In the genomic region with DNA sequence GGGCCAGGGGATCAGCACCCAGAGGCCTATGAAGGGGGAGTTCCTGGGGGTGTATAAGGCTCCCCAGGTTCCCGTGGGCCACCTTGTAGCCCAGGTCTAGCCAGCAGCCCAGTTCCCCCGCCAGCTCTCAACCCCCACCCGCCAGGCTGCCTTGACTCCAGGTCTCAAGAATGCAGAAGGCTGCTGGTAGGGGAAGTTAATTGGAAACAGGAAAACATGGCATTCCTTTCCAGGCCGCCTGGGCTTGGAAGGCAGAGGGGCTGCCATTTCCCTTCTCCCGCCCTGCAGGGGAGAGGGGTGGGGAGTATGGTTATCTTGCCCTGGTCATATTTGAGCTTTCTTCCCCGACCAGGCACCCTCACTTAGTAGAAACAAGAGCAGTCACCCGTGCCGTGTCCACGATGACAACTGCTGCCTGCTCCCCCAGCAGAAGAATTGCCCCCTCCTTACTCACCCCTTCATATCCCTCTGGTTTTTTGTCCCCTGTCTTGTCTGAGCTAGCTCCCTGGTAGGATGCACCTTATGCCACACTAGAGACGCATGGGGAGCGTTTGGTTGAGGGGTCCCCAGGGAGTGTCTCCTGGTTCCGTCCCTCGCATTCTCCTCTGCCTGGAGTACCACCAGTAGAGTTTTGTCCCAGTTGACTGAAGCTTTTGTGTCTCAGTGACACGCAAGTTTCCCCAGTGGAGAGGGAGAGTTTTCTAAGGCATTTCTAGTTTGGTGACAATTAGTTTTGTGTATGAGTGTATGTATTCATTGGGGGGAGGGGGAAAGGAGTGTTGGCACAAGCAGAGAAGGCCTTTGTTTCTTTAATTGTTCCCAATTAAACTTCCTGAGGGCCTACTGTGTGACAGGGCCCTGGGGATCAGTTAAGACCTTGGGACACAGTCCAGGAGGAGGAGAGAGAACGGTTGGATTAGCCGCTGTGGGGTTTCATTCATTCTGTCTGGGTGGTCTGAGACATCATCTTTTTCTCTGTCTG, we compare ENCODE assay signal across 9 cellular contexts. TPM values are rescaled to one million over a fixed set of nuclear protein-coding genes. Genes with fewer than 3 reads are reported as not detected.
DNase-seq lines count a peak whose midpoint lies in the region; ATAC-seq and TF ChIP-seq lines count a peak whose summit lies in the region.
"Had no signal": no experiment of that assay in that cellular context is flagged by ENCODE, and none has a peak within 500 bp of the region (broad histone marks: within the 10 kb centered on the region; RNA-seq: fewer than 3 reads in every experiment).

No MANE protein-coding gene starts in this region.

- TF ChIP-seq CTCF in cardiac muscle cell (IDR thresholded peaks at IDR 0.05; ENCODE audit: low read depth, low read length) (no peak), cardiac fibroblast (IDR thresholded peaks at IDR 0.05; ENCODE audit: low read depth, low read length) (no peak), type B pancreatic cell (conservative IDR thresholded peaks at IDR 0.05) (no peak)

- peaks cover 30% of the 10 kb centered on the region for H3K4me1 Mint-ChIP-seq in type B pancreatic cell (ENCODE audit: unreplicated experiment)
- peaks cover 36% of the 10 kb centered on the region for H3K4me1 Mint-ChIP-seq in activated CD4-positive, alpha-beta memory T cell treated with anti-CD3 and anti-CD28 coated beads for 36 hours (ENCODE audit: low read depth)

- POLR2A ChIA-PET in activated CD4-positive, alpha-beta memory T cell treated with anti-CD3 and anti-CD28 coated beads for 36 hours (lab: Charles Lee): no interaction called here

- intact Hi-C loops in left ventricle myocardium superior (cut with micrococcal nuclease): no loop called here
- intact Hi-C loops in activated CD4-positive, alpha-beta memory T cell treated with anti-CD3 and anti-CD28 coated beads for 36 hours (cut with micrococcal nuclease): loop anchor here (5.0 kb wide), 1 partner anchor 36 kb away; no protein-coding TSS in a partner anchor

- H3K4me3 ChIP-seq in cardiac muscle cell (no peak overlapping the region), cardiac fibroblast (replicated peaks in 1 of 2; ENCODE audit: low read depth in 2 of 2, low read length in 2 of 2) (no peak overlapping the region)

- H3K9me3 Mint-ChIP-seq in type B pancreatic cell: no peaks in the 10 kb centered on the region
- H3K9me3 Mint-ChIP-seq in activated CD4-positive, alpha-beta memory T cell treated with anti-CD3 and anti-CD28 coated beads for 36 hours: no peaks in the 10 kb centered on the region

- H3K27ac Mint-ChIP-seq in type B pancreatic cell: peak overlapping the region; percentile 86
- H3K27ac Mint-ChIP-seq in activated CD4-positive, alpha-beta memory T cell treated with anti-CD3 and anti-CD28 coated beads for 36 hours: no peak overlapping the region

- peaks cover 11% of the 10 kb centered on the region for H3K4me1 ChIP-seq in cardiac muscle cell (ENCODE audit: low read depth)

- CTCF ChIA-PET in activated CD4-positive, alpha-beta memory T cell treated with anti-CD3 and anti-CD28 coated beads for 36 hours (lab: Charles Lee): no interaction called here

- no peaks in the 10 kb centered on the region for H3K27me3 Mint-ChIP-seq in type B pancreatic cell
- H3K27me3 Mint-ChIP-seq in activated CD4-positive, alpha-beta memory T cell treated with anti-CD3 and anti-CD28 coated beads for 36 hours: no peaks in the 10 kb centered on the region

- no peaks in the 10 kb centered on the region for H3K9me3 ChIP-seq in cardiac muscle cell (ENCODE audit: low read depth)

- peak; percentile 60 to 77 for DNase-seq in cardiac muscle cell (ENCODE audit: low read depth in 1 of 2, low spot score in 1 of 2)
- no peak for DNase-seq in left ventricle myocardium superior
- DNase-seq in cardiac fibroblast (ENCODE audit: low read depth in 2 of 2): peak; percentile 52 to 84
- DNase-seq in type B pancreatic cell (ENCODE audit: extremely low spot score, unreplicated experiment): peak; percentile 75
- no peak for DNase-seq in LoVo (ENCODE audit: low spot score)
- no peak for DNase-seq in NCI-H1105 (lab: John Stamatoyannopoulos, UW)
- no peak for DNase-seq in activated CD4-positive, alpha-beta memory T cell treated with anti-CD3 and anti-CD28 coated beads for 36 hours
- DNase-seq: NCI-H1092 treated with DMSO at 0.1 percent for 48 hours had no signal

- no peak for ATAC-seq in left ventricle myocardium superior

- H3K36me3 ChIP-seq in cardiac muscle cell: no peaks in the 10 kb centered on the region

- no peaks in the 10 kb centered on the region for H3K27me3 ChIP-seq in cardiac muscle cell
- no peaks in the 10 kb centered on the region for H3K27me3 ChIP-seq in layer of hippocampus (ENCODE audit: control insufficient read depth, insufficient read depth, low read length)

- H3K27ac ChIP-seq in cardiac muscle cell: peak overlapping the region; percentile 93
- H3K27ac ChIP-seq in layer of hippocampus (ENCODE audit: low read depth, low read length): peak overlapping the region; percentile 89

- peaks cover 6% of the 10 kb centered on the region for H3K36me3 Mint-ChIP-seq in type B pancreatic cell
- peaks cover 7% of the 10 kb centered on the region for H3K36me3 Mint-ChIP-seq in activated CD4-positive, alpha-beta memory T cell treated with anti-CD3 and anti-CD28 coated beads for 36 hours

- peak overlapping the region; percentile 22 for H3K4me3 Mint-ChIP-seq in type B pancreatic cell
- no peak overlapping the region for H3K4me3 Mint-ChIP-seq in activated CD4-positive, alpha-beta memory T cell treated with anti-CD3 and anti-CD28 coated beads for 36 hours

RNA-seq across cellular contexts. Expression of a gene that starts 4.5 kb away (rescaled TPM):
- total RNA-seq in cardiac muscle cell: 7.8 and 13.5 TPM in 2 replicates
- 3.0 and 5.0 TPM in 2 replicates for polyA plus RNA-seq in cardiac muscle cell
- total RNA-seq in left ventricle myocardium superior: 9.5 TPM
- total RNA-seq in type B pancreatic cell (ENCODE audit: low replicate concordance): 22.9 and 23.5 TPM in 2 replicates
- 10 to 100 TPM; 11.9 to 14.0 TPM for total RNA-seq in activated CD4-positive, alpha-beta memory T cell treated with anti-CD3 and anti-CD28 coated beads for 36 hours

RNA-seq across cellular contexts. Expression of a gene that starts 40.5 kb away (rescaled TPM):
- total RNA-seq in cardiac muscle cell (0.49 TPM in 1 of 2 replicates, not detected in the other), left ventricle myocardium superior (0.47 TPM), type B pancreatic cell (ENCODE audit: low replicate concordance) (not detected in 2 replicates)
- polyA plus RNA-seq in cardiac muscle cell: not detected in 2 replicates
- under 1 TPM; 0.07 to 0.31 TPM for total RNA-seq in activated CD4-positive, alpha-beta memory T cell treated with anti-CD3 and anti-CD28 coated beads for 36 hours

Comparison
In these comparisons a context has a peak if more than half of its experiments do, and no peak if none do; other contexts are left out.
1. DNase-seq: peak in cardiac muscle cell (2 of 2), cardiac fibroblast (2 of 2) and type B pancreatic cell (single experiment); none in left ventricle myocardium superior (single experiment), LoVo (single experiment), NCI-H1105 (single experiment) and activated CD4-positive, alpha-beta memory T cell treated with anti-CD3 and anti-CD28 coated beads for 36 hours (single experiment).